ENCODE assay signal across 7 cellular contexts in genomic region chr19:18274303-18274775, GRCh38. TPM values are rescaled to one million over a fixed set of nuclear protein-coding genes. Genes with fewer than 3 reads are reported as not detected.
DNase-seq lines count a peak whose midpoint lies in the region; ATAC-seq and TF ChIP-seq lines count a peak whose summit lies in the region.

TSS of gene IQCN (minus strand) at chr19:18274452. CDS start at chr19:18269478, 4,974 bp downstream.

- TF ChIP-seq CTCF in stomach (IDR thresholded peaks at IDR 0.05), result no peak

- in situ Hi-C loops in HAP-1 (cut with MboI; ENCODE audit: low sequenced_read_pairs), result no loop called here

- intact Hi-C loops in stomach (cut with DNase I; ENCODE audit: low total_unique reads), result no loop called here

- WGBS in stomach, 5 donors, result 65 to 77% (median 68%) methylated on average over 7 to 8 of the region's 8 CpGs

- H3K36me3 Mint-ChIP-seq in activated naive CD8-positive, alpha-beta T cell treated with anti-CD3 and anti-CD28 coated beads, Interleukin-2, amount 10 ng/mL, durations not matched to agents 7 days and 5 days, result peaks cover 24% of the 10 kb centered on the region

- H3K9me3 Mint-ChIP-seq in activated naive CD8-positive, alpha-beta T cell treated with anti-CD3 and anti-CD28 coated beads, Interleukin-2, amount 10 ng/mL, durations not matched to agents 7 days and 5 days, result no peaks in the 10 kb centered on the region

- peak within 1 kb of the TSS; percentile 43 to 85 (median 80) for H3K27ac ChIP-seq in stomach

- DNase-seq in LHCN-M2 (ENCODE audit: low read depth) (peak; percentile 43), islet precursor cell (peak; percentile 75), stomach (peak; percentile 50), NCI-H2029 (lab: John Stamatoyannopoulos, UW) (no peak), HAP-1 (ENCODE audit: low spot score in 2 of 2) (no peak)
- DNase-seq in activated naive CD8-positive, alpha-beta T cell treated with anti-CD3 and anti-CD28 coated beads, Interleukin-2, amount 10 ng/mL, durations not matched to agents 7 days and 5 days, result no peak

- H3K4me3 Mint-ChIP-seq in activated naive CD8-positive, alpha-beta T cell treated with anti-CD3 and anti-CD28 coated beads, Interleukin-2, amount 10 ng/mL, durations not matched to agents 7 days and 5 days, result peak within 1 kb of the TSS; percentile 28

- no peaks in the 10 kb centered on the region for H3K27me3 ChIP-seq in stomach
- no peaks in the 10 kb centered on the region for H3K27me3 ChIP-seq in HAP-1 (ENCODE audit: low read depth)

- H3K36me3 ChIP-seq in stomach (peaks cover 8 to 37% (median 21%) of the 10 kb centered on the region in 4 donors), HAP-1 (replicated peaks) (peaks cover 8% of the 10 kb centered on the region; the same call in 1 of the 2 replicates)

- no peak for TF ChIP-seq EP300 in stomach (IDR thresholded peaks at IDR 0.05)

- H3K27ac Mint-ChIP-seq in activated naive CD8-positive, alpha-beta T cell treated with anti-CD3 and anti-CD28 coated beads, Interleukin-2, amount 10 ng/mL, durations not matched to agents 7 days and 5 days, result peak within 1 kb of the TSS; percentile 56

- H3K4me3 ChIP-seq in stomach, result peak within 1 kb of the TSS in 2 of 4 donors; percentile 10 to 25
- H3K4me3 ChIP-seq in HAP-1, result no peak within 1 kb of the TSS

- peaks cover 35% of the 10 kb centered on the region for H3K4me1 Mint-ChIP-seq in activated naive CD8-positive, alpha-beta T cell treated with anti-CD3 and anti-CD28 coated beads, Interleukin-2, amount 10 ng/mL, durations not matched to agents 7 days and 5 days

- H3K4me1 ChIP-seq in stomach (peaks cover 55 to 73% (median 58%) of the 10 kb centered on the region in 4 donors), HAP-1 (0 out of 2 replicates have a peak, but pooled peaks cover 6% of the 10 kb centered on the region)

- H3K27me3 Mint-ChIP-seq in activated naive CD8-positive, alpha-beta T cell treated with anti-CD3 and anti-CD28 coated beads, Interleukin-2, amount 10 ng/mL, durations not matched to agents 7 days and 5 days, result no peaks in the 10 kb centered on the region

- ATAC-seq in activated naive CD8-positive, alpha-beta T cell treated with anti-CD3 and anti-CD28 coated beads, Interleukin-2, amount 10 ng/mL, durations not matched to agents 7 days and 5 days (ENCODE audit: low read depth), result peak; percentile 59
- ATAC-seq in HG03571 (IDR thresholded peaks at IDR 0.05; ENCODE audit: unreplicated experiment), result no peak

- POLR2A ChIA-PET in activated naive CD8-positive, alpha-beta T cell treated with anti-CD3 and anti-CD28 coated beads, Interleukin-2, amount 10 ng/mL, durations not matched to agents 7 days and 5 days (lab: Charles Lee), result interaction anchor here (0.6 to 11.2 kb wide), 8 partner anchors 12 to 66 kb away, joined by 3 to 1033 read pairs (median 4); partner anchors contain the start of genes LSM4 and PGPEP1

- TF ChIP-seq POLR2A in stomach (IDR thresholded peaks at IDR 0.05), result no peak

- H3K9me3 ChIP-seq in stomach (no peaks in the 10 kb centered on the region), HAP-1 (no peaks in the 10 kb centered on the region; the same call in 1 of the 2 replicates)

RNA-seq across cellular contexts. Expression of gene IQCN, which starts in this region (rescaled TPM):
- total RNA-seq in LHCN-M2 (2014; rRNA removed) (0.06 and 0.13 TPM in 2 replicates), stomach (10 to 100 TPM in 1 of 5 donors, 1 to 10 TPM in 3, not detected in 1; 2.4 to 35.7 (median 4.0) TPM)
- polyA plus RNA-seq in LHCN-M2 (2012), result 0.27 TPM
- 1 to 10 TPM; 5.0 to 5.2 TPM for total RNA-seq in activated naive CD8-positive, alpha-beta T cell treated with anti-CD3 and anti-CD28 coated beads, Interleukin-2, amount 10 ng/mL, durations not matched to agents 7 days and 5 days
- polyA plus RNA-seq in stomach, result 1 to 10 TPM; 1.4 to 2.7 (median 2.6) TPM

Comparison
In these comparisons a context has a peak if more than half of its experiments do, and no peak if none do; other contexts are left out.
1. Peak in DNase-seq in LHCN-M2; RNA of the gene not detected or under 1 TPM.
2. DNase-seq: peak in islet precursor cell (single experiment) and stomach (single experiment); none in activated naive CD8-positive, alpha-beta T cell treated with anti-CD3 and anti-CD28 coated beads, Interleukin-2, amount 10 ng/mL, durations not matched to agents 7 days and 5 days (single experiment), NCI-H2029 (single experiment) and HAP-1 (0 of 2).